Comparison of ENCODE assay signal across 8 cellular contexts in the genomic region with DNA sequence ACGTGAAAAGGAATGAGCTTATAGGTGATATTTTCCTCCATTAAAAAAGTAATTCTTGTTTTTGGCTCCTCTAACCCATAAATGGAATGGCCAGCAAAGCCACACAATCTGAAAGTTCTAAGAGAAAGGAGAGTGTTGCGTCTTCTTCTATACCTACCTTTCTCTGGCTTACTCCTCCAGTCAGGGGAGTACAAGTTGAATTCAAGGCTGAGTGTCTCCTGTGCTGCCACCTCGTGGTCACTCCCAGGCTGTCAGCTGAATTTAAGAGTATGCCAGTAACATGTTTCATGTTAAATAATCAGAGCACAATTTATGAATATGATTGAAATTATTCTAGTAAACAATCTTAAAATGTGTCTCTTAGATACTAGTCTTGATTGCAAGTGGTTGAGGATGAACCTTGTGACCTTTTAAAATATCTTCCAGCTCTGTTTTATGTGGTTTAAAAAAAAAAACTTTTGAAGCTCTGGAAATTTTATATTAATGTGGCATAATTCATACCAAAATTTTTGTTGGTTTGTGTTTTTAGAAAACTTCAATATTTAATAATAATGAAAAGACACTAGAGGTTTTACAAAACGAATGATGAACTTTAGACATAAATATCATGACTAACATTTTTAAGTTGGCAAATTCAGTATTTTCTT. TPM values are rescaled to one million over a fixed set of nuclear protein-coding genes. Genes with fewer than 3 reads are reported as not detected.
DNase-seq lines count a peak whose midpoint lies in the region; ATAC-seq and TF ChIP-seq lines count a peak whose summit lies in the region.

No MANE protein-coding gene starts in this region.

- H3K36me3 Mint-ChIP-seq in WTC11, result no peaks in the 10 kb centered on the region

- CTCF ChIA-PET in WTC11 (lab: Charles Lee), result interaction anchor here (0.6 to 1.4 kb wide), 8 partner anchors 12 to 932 kb away, joined by 3 to 9 read pairs (median 4); a partner anchor contains a TSS

- H3K4me3 ChIP-seq in cardiac fibroblast (replicated peaks in 1 of 2; ENCODE audit: low read depth in 2 of 2, low read length in 2 of 2) (no peak overlapping the region), kidney epithelial cell (ENCODE audit: low read depth, low read length) (no peak overlapping the region)

- POLR2A ChIA-PET in WTC11 (lab: Charles Lee), result no interaction called here

- in situ Hi-C loops in ACHN (cut with HindIII; ENCODE audit: low pct_ligation_motif_present, low pct_unique_long_range_greater_than_20kb, low sequenced_read_pairs), result loop anchor here (25.0 kb wide), 1 partner anchor 204 kb away; no protein-coding TSS in a partner anchor

- TF ChIP-seq CTCF in WTC11 (IDR thresholded peaks at IDR 0.05), result peak; percentile 65
- peak; percentile 86 for TF ChIP-seq CTCF in cardiac fibroblast (IDR thresholded peaks at IDR 0.05; ENCODE audit: low read depth, low read length)
- TF ChIP-seq CTCF in kidney epithelial cell (IDR thresholded peaks at IDR 0.05; ENCODE audit: insufficient read depth, low read length, poor library complexity, severe bottlenecking), result peak; percentile 85

- peak; percentile 93 for ATAC-seq in GM18517 (IDR thresholded peaks at IDR 0.05; ENCODE audit: unreplicated experiment)
- ATAC-seq in HG03097 (IDR thresholded peaks at IDR 0.05; ENCODE audit: low FRiP score, unreplicated experiment), result peak; percentile 87
- ATAC-seq in WTC11, result peak; percentile 81

- no peaks in the 10 kb centered on the region for H3K27me3 Mint-ChIP-seq in WTC11 (ENCODE audit: low read depth)

- H3K27ac Mint-ChIP-seq in WTC11, result no peak overlapping the region

- H3K9me3 Mint-ChIP-seq in WTC11, result peaks cover 6% of the 10 kb centered on the region

- no peak overlapping the region for H3K4me3 Mint-ChIP-seq in WTC11

- DNase-seq in ACHN (peak; percentile 85), NCI-H2196 treated with DMSO at 0.1 percent for 48 hours (lab: John Stamatoyannopoulos, UW; ENCODE audit: unreplicated experiment) (peak; percentile 78), WTC11 (ENCODE audit: low spot score) (peak; percentile 82), cardiac fibroblast (ENCODE audit: low read depth in 2 of 2) (peak; percentile 87 to 90), kidney epithelial cell (ENCODE audit: low read depth) (peak; percentile 19)
- DNase-seq in stimulated activated CD4-positive, alpha-beta T cell treated with anti-CD3 and anti-CD28 coated beads, Interleukin-4, amount 100 ng/mL, for 1 hour, result peak; percentile 78

- H3K27me3 ChIP-seq in kidney epithelial cell (ENCODE audit: control insufficient read depth, insufficient read depth, low read length), result no peaks in the 10 kb centered on the region

- no peaks in the 10 kb centered on the region for H3K4me1 Mint-ChIP-seq in WTC11

- H3K36me3 ChIP-seq in kidney epithelial cell (ENCODE audit: control insufficient read depth, insufficient read depth, low read length), result no peaks in the 10 kb centered on the region

TF ChIP-seq in WTC11, 78 proteins besides CTCF, POLR2A, EP300 and RAD21 (continues in another document):
- TF ChIP-seq, protein P1, sequence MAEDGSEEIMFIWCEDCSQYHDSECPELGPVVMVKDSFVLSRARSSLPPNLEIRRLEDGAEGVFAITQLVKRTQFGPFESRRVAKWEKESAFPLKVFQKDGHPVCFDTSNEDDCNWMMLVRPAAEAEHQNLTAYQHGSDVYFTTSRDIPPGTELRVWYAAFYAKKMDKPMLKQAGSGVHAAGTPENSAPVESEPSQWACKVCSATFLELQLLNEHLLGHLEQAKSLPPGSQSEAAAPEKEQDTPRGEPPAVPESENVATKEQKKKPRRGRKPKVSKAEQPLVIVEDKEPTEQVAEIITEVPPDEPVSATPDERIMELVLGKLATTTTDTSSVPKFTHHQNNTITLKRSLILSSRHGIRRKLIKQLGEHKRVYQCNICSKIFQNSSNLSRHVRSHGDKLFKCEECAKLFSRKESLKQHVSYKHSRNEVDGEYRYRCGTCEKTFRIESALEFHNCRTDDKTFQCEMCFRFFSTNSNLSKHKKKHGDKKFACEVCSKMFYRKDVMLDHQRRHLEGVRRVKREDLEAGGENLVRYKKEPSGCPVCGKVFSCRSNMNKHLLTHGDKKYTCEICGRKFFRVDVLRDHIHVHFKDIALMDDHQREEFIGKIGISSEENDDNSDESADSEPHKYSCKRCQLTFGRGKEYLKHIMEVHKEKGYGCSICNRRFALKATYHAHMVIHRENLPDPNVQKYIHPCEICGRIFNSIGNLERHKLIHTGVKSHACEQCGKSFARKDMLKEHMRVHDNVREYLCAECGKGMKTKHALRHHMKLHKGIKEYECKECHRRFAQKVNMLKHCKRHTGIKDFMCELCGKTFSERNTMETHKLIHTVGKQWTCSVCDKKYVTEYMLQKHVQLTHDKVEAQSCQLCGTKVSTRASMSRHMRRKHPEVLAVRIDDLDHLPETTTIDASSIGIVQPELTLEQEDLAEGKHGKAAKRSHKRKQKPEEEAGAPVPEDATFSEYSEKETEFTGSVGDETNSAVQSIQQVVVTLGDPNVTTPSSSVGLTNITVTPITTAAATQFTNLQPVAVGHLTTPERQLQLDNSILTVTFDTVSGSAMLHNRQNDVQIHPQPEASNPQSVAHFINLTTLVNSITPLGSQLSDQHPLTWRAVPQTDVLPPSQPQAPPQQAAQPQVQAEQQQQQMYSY (CRISPR knock-in tag; IDR thresholded peaks at IDR 0.05), result no peak
- TF ChIP-seq ATF1 (CRISPR knock-in tag; IDR thresholded peaks at IDR 0.05), result no peak
- no peak for TF ChIP-seq HMGA2 (CRISPR knock-in tag; IDR thresholded peaks at IDR 0.05)
- no peak for TF ChIP-seq TEAD1 (CRISPR knock-in tag; IDR thresholded peaks at IDR 0.05)
- TF ChIP-seq, protein P2, sequence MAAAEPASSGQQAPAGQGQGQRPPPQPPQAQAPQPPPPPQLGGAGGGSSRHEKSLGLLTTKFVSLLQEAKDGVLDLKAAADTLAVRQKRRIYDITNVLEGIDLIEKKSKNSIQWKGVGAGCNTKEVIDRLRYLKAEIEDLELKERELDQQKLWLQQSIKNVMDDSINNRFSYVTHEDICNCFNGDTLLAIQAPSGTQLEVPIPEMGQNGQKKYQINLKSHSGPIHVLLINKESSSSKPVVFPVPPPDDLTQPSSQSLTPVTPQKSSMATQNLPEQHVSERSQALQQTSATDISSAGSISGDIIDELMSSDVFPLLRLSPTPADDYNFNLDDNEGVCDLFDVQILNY (CRISPR knock-in tag; IDR thresholded peaks at IDR 0.05), result no peak
- no peak for TF ChIP-seq TCF7 (CRISPR knock-in tag; IDR thresholded peaks at IDR 0.05; ENCODE audit: low read depth)
- TF ChIP-seq TEAD4 (CRISPR knock-in tag; IDR thresholded peaks at IDR 0.05), result no peak
- no peak for TF ChIP-seq OVOL2 (CRISPR knock-in tag; IDR thresholded peaks at IDR 0.05; ENCODE audit: borderline replicate concordance)
- TF ChIP-seq IRF2 (CRISPR knock-in tag; IDR thresholded peaks at IDR 0.05; ENCODE audit: borderline replicate concordance, low read depth), result no peak
- TF ChIP-seq GABPB1 (CRISPR knock-in tag; IDR thresholded peaks at IDR 0.05), result no peak
- TF ChIP-seq ZNF423 (CRISPR knock-in tag; IDR thresholded peaks at IDR 0.05), result no peak
- TF ChIP-seq, protein P3, sequence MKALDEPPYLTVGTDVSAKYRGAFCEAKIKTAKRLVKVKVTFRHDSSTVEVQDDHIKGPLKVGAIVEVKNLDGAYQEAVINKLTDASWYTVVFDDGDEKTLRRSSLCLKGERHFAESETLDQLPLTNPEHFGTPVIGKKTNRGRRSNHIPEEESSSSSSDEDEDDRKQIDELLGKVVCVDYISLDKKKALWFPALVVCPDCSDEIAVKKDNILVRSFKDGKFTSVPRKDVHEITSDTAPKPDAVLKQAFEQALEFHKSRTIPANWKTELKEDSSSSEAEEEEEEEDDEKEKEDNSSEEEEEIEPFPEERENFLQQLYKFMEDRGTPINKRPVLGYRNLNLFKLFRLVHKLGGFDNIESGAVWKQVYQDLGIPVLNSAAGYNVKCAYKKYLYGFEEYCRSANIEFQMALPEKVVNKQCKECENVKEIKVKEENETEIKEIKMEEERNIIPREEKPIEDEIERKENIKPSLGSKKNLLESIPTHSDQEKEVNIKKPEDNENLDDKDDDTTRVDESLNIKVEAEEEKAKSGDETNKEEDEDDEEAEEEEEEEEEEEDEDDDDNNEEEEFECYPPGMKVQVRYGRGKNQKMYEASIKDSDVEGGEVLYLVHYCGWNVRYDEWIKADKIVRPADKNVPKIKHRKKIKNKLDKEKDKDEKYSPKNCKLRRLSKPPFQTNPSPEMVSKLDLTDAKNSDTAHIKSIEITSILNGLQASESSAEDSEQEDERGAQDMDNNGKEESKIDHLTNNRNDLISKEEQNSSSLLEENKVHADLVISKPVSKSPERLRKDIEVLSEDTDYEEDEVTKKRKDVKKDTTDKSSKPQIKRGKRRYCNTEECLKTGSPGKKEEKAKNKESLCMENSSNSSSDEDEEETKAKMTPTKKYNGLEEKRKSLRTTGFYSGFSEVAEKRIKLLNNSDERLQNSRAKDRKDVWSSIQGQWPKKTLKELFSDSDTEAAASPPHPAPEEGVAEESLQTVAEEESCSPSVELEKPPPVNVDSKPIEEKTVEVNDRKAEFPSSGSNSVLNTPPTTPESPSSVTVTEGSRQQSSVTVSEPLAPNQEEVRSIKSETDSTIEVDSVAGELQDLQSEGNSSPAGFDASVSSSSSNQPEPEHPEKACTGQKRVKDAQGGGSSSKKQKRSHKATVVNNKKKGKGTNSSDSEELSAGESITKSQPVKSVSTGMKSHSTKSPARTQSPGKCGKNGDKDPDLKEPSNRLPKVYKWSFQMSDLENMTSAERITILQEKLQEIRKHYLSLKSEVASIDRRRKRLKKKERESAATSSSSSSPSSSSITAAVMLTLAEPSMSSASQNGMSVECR (CRISPR knock-in tag; IDR thresholded peaks at IDR 0.05; ENCODE audit: borderline replicate concordance), result no peak
- no peak for TF ChIP-seq ZBTB21 (CRISPR knock-in tag; IDR thresholded peaks at IDR 0.05; ENCODE audit: borderline replicate concordance)

RNA-seq across cellular contexts. Expression of a gene that starts 31.7 kb away (rescaled TPM):
- total RNA-seq in WTC11 (2021), result not detected in 3 replicates
- total RNA-seq in kidney epithelial cell, result 2.1 and 2.7 TPM in 2 replicates

Comparison
In these comparisons a context has a peak if more than half of its experiments do, and no peak if none do; other contexts are left out.
1. DNase-seq: peak in every context shown above with its lines; median percentile 88 in cardiac fibroblast; 85 in ACHN; 82 in WTC11; 78 in NCI-H2196 treated with DMSO at 0.1 percent for 48 hours; 78 in stimulated activated CD4-positive, alpha-beta T cell treated with anti-CD3 and anti-CD28 coated beads, Interleukin-4, amount 100 ng/mL, for 1 hour; 19 in kidney epithelial cell.